ENCODE assay signal across 8 cellular contexts in genomic region chr10:100986952-100987684, GRCh38. TPM values are rescaled to one million over a fixed set of nuclear protein-coding genes. Genes with fewer than 3 reads are reported as not detected.
DNase-seq lines count a peak whose midpoint lies in the region; ATAC-seq and TF ChIP-seq lines count a peak whose summit lies in the region.

Gene MRPL43 (minus strand): TSS chr10:100987497. CDS start chr10:100987443, 54 bp downstream.
Gene TWNK (plus strand): TSS chr10:100987543. CDS start chr10:100988211, 668 bp downstream.

- H3K4me1 ChIP-seq in left ventricle myocardium inferior: peaks cover 40% of the 10 kb centered on the region

- no peaks in the 10 kb centered on the region for H3K27me3 ChIP-seq in left ventricle myocardium inferior (ENCODE audit: low read depth)

- peaks cover 21% of the 10 kb centered on the region for H3K36me3 Mint-ChIP-seq in HFFc6 (ENCODE audit: low read depth)
- H3K36me3 Mint-ChIP-seq in T-helper 17 cell (ENCODE audit: low read depth): peaks cover 17% of the 10 kb centered on the region
- H3K36me3 Mint-ChIP-seq in progenitor cell of endocrine pancreas (ENCODE audit: insufficient read depth): peaks cover 13% of the 10 kb centered on the region

- H3K36me3 ChIP-seq in left ventricle myocardium inferior: peaks cover 44% of the 10 kb centered on the region

- H3K4me1 Mint-ChIP-seq in HFFc6 (ENCODE audit: low read depth): peaks cover 27% of the 10 kb centered on the region
- H3K4me1 Mint-ChIP-seq in T-helper 17 cell: peaks cover 31% of the 10 kb centered on the region
- H3K4me1 Mint-ChIP-seq in progenitor cell of endocrine pancreas (ENCODE audit: low read depth): peaks cover 15% of the 10 kb centered on the region

- peak within 1 kb of the TSS; percentile 85 for H3K27ac Mint-ChIP-seq in HFFc6
- H3K27ac Mint-ChIP-seq in T-helper 17 cell: peak within 1 kb of the TSS; percentile 94
- peak within 1 kb of the TSS; percentile 93 for H3K27ac Mint-ChIP-seq in progenitor cell of endocrine pancreas

- intact Hi-C loops in left ventricle myocardium inferior (cut with micrococcal nuclease): no loop called here

- ATAC-seq in T-helper 17 cell: peak; percentile 96

- H3K9me3 Mint-ChIP-seq in HFFc6 (no peaks in the 10 kb centered on the region), progenitor cell of endocrine pancreas (ENCODE audit: low read depth) (no peaks in the 10 kb centered on the region)

- TF ChIP-seq CTCF in GM12865 (IDR thresholded peaks at IDR 0.05; ENCODE audit: insufficient read depth, low read depth, low read length, missing control alignments): no peak
- no peak for TF ChIP-seq CTCF in HFFc6 (IDR thresholded peaks at IDR 0.05)
- TF ChIP-seq CTCF in left ventricle myocardium inferior (IDR thresholded peaks at IDR 0.05; ENCODE audit: borderline replicate concordance): no peak
- TF ChIP-seq CTCF in progenitor cell of endocrine pancreas (IDR thresholded peaks at IDR 0.05; ENCODE audit: unreplicated experiment): no peak

- H3K9me3 ChIP-seq in T-helper 17 cell (ENCODE audit: control insufficient read depth, low read length, poor library complexity, severe bottlenecking) (no peaks in the 10 kb centered on the region), left ventricle myocardium inferior (replicated peaks) (no peaks in the 10 kb centered on the region)

- H3K4me3 ChIP-seq in GM12865 (ENCODE audit: low read depth, low read length) (peak within 1 kb of the TSS; percentile 77), left ventricle myocardium inferior (peak within 1 kb of the TSS; percentile 78)

- H3K27me3 Mint-ChIP-seq in HFFc6 (ENCODE audit: insufficient read depth): no peaks in the 10 kb centered on the region; the same call in 1 of the 2 replicates
- H3K27me3 Mint-ChIP-seq in T-helper 17 cell: no peaks in the 10 kb centered on the region
- H3K27me3 Mint-ChIP-seq in progenitor cell of endocrine pancreas: no peaks in the 10 kb centered on the region

- peak; percentile 84 for DNase-seq in GM12865 (ENCODE audit: low read depth)
- peak; percentile 62 for DNase-seq in HFFc6
- DNase-seq in NCI-H1092 treated with DMSO at 0.1 percent for 48 hours (lab: John Stamatoyannopoulos, UW): peak; percentile 36
- peak; percentile 76 to 78 (median 76) for DNase-seq in T-helper 17 cell
- DNase-seq in amniotic stem cell (lab: John Stamatoyannopoulos, UW): peak; percentile 62
- DNase-seq in left ventricle myocardium inferior: peak; percentile 86
- DNase-seq in progenitor cell of endocrine pancreas (ENCODE audit: low spot score, unreplicated experiment): peak; percentile 59
- DNase-seq in ureter (ENCODE audit: low spot score): peak; percentile 87

- H3K27ac ChIP-seq in left ventricle myocardium inferior (replicated peaks): peak within 1 kb of the TSS; percentile 82

- H3K4me3 Mint-ChIP-seq in HFFc6: peak within 1 kb of the TSS; percentile 99
- H3K4me3 Mint-ChIP-seq in T-helper 17 cell: peak within 1 kb of the TSS; percentile 93
- peak within 1 kb of the TSS; percentile 96 for H3K4me3 Mint-ChIP-seq in progenitor cell of endocrine pancreas (ENCODE audit: low read depth)

RNA-seq across cellular contexts. Expression of gene MRPL43, which starts in this region (rescaled TPM):
- 100 to 1,000 TPM; 101 to 120 (median 115) TPM for total RNA-seq in HFFc6 (2021; fragmentation: NEBNext Ultra II Directional; extraction: Animal tissue kit (Norgen Biotek cat#: 25700))
- total RNA-seq in T-helper 17 cell (10 to 100 TPM; 30.8 to 39.0 TPM), left ventricle myocardium inferior (49.7 TPM), progenitor cell of endocrine pancreas (70.7 and 72.4 TPM in 2 replicates), ureter (74.7 TPM)

RNA-seq across cellular contexts. Expression of gene TWNK, which starts in this region (rescaled TPM):
- total RNA-seq in HFFc6 (2021; fragmentation: NEBNext Ultra II Directional; extraction: Animal tissue kit (Norgen Biotek cat#: 25700)): 1 to 10 TPM; 5.7 to 9.5 (median 7.0) TPM
- 1 to 10 TPM; 3.8 to 5.7 TPM for total RNA-seq in T-helper 17 cell
- total RNA-seq in left ventricle myocardium inferior: 7.3 TPM
- total RNA-seq in progenitor cell of endocrine pancreas: 12.8 and 13.3 TPM in 2 replicates
- 13.7 TPM for total RNA-seq in ureter

Comparison
In these comparisons a context has a peak if more than half of its experiments do, and no peak if none do; other contexts are left out.
1. Peak in every context shown above with its lines: DNase-seq, ATAC-seq, H3K4me3 ChIP-seq and H3K27ac ChIP-seq.
2. DNase-seq: peak in every context shown above with its lines; median percentile 87 in ureter; 86 in left ventricle myocardium inferior; 84 in GM12865; 76 in T-helper 17 cell; 62 in HFFc6; 62 in amniotic stem cell; 59 in progenitor cell of endocrine pancreas; 36 in NCI-H1092 treated with DMSO at 0.1 percent for 48 hours.